8 cellular contexts compared by ENCODE assay signal in genomic region chr11:67409261-67409666, GRCh38. TPM values are rescaled to one million over a fixed set of nuclear protein-coding genes. Genes with fewer than 3 reads are reported as not detected.
DNase-seq lines count a peak whose midpoint lies in the region; ATAC-seq, FAIRE-seq and TF ChIP-seq lines count a peak whose summit lies in the region.

No MANE protein-coding gene starts in this region.

- H3K36me3 Mint-ChIP-seq in activated CD8-positive, alpha-beta memory T cell treated with anti-CD3 and anti-CD28 coated beads, Interleukin-2, amount 10 ng/mL, durations not matched to agents 7 days and 5 days, result peaks cover 49% of the 10 kb centered on the region
- peaks cover 0 to 8% of the 10 kb centered on the region in 2 donors for H3K36me3 Mint-ChIP-seq in naive B cell

- DNase-seq in activated CD8-positive, alpha-beta memory T cell treated with anti-CD3 and anti-CD28 coated beads, Interleukin-2, amount 10 ng/mL, durations not matched to agents 7 days and 5 days, result peak; percentile 95
- DNase-seq in naive B cell, result peak; percentile 74
- DNase-seq in RCC 7860 (ENCODE audit: low spot score), result no peak
- DNase-seq in retina, result no peak
- DNase-seq in NCI-H2081 (lab: John Stamatoyannopoulos, UW), result no peak

- H3K27ac Mint-ChIP-seq in activated CD8-positive, alpha-beta memory T cell treated with anti-CD3 and anti-CD28 coated beads, Interleukin-2, amount 10 ng/mL, durations not matched to agents 7 days and 5 days, result peak overlapping the region; percentile 92
- peak overlapping the region in 4 of 6 donors; percentile 62 to 96 (median 84) for H3K27ac Mint-ChIP-seq in naive B cell

- FAIRE-seq in RCC 7860 (lab: Jason Lieb, UNC), result no peak

- peak; percentile 56 for TF ChIP-seq POLR2A in GM10847 (IDR thresholded peaks at IDR 0.05; ENCODE audit: extremely low read depth, insufficient read length)

- peaks cover 72% of the 10 kb centered on the region for H3K4me1 Mint-ChIP-seq in activated CD8-positive, alpha-beta memory T cell treated with anti-CD3 and anti-CD28 coated beads, Interleukin-2, amount 10 ng/mL, durations not matched to agents 7 days and 5 days
- peaks cover 70 to 98% (median 91%) of the 10 kb centered on the region in 3 donors for H3K4me1 Mint-ChIP-seq in naive B cell

- no peaks in the 10 kb centered on the region for H3K9me3 Mint-ChIP-seq in activated CD8-positive, alpha-beta memory T cell treated with anti-CD3 and anti-CD28 coated beads, Interleukin-2, amount 10 ng/mL, durations not matched to agents 7 days and 5 days (ENCODE audit: low read depth)
- H3K9me3 Mint-ChIP-seq in naive B cell, result no peaks in the 10 kb centered on the region

- CTCF ChIA-PET in activated CD8-positive, alpha-beta memory T cell treated with anti-CD3 and anti-CD28 coated beads, Interleukin-2, amount 10 ng/mL, durations not matched to agents 7 days and 5 days (lab: Charles Lee), result interaction anchor here (1.0 to 3.5 kb wide), 8 partner anchors 10 to 96 kb away, joined by 3 to 34 read pairs (median 4); partner anchors contain the start of genes PITPNM1, PTPRCAP, RPS6KB2 and TMEM134

- no peaks in the 10 kb centered on the region for H3K27me3 Mint-ChIP-seq in activated CD8-positive, alpha-beta memory T cell treated with anti-CD3 and anti-CD28 coated beads, Interleukin-2, amount 10 ng/mL, durations not matched to agents 7 days and 5 days
- H3K27me3 Mint-ChIP-seq in naive B cell, result no peaks in the 10 kb centered on the region

- peak; percentile 46 for ATAC-seq in HG02981 (IDR thresholded peaks at IDR 0.05; ENCODE audit: unreplicated experiment)
- ATAC-seq in activated CD8-positive, alpha-beta memory T cell treated with anti-CD3 and anti-CD28 coated beads, Interleukin-2, amount 10 ng/mL, durations not matched to agents 7 days and 5 days, result peak; percentile 67
- ATAC-seq in naive B cell (ENCODE audit: low read depth in 2 of 2), result peak; percentile 76 to 80
- no peak for ATAC-seq in GM21360 (IDR thresholded peaks at IDR 0.05; ENCODE audit: unreplicated experiment)

- peak overlapping the region; percentile 90 for H3K4me3 Mint-ChIP-seq in activated CD8-positive, alpha-beta memory T cell treated with anti-CD3 and anti-CD28 coated beads, Interleukin-2, amount 10 ng/mL, durations not matched to agents 7 days and 5 days
- peak overlapping the region; percentile 80 to 98 (median 94) for H3K4me3 Mint-ChIP-seq in naive B cell

RNA-seq across cellular contexts. Expression of gene TBC1D10C, which starts 5.4 kb away (rescaled TPM):
- total RNA-seq in activated CD8-positive, alpha-beta memory T cell treated with anti-CD3 and anti-CD28 coated beads, Interleukin-2, amount 10 ng/mL, durations not matched to agents 7 days and 5 days, result 100 to 1,000 TPM; 278 to 312 TPM
- 100 to 1,000 TPM; 190 to 304 (median 239) TPM for polyA plus RNA-seq in naive B cell (ENCODE audit: low read depth in 6 of 6)

RNA-seq across cellular contexts. Expression of gene CARNS1, which starts 6.2 kb away (rescaled TPM):
- 1 to 10 TPM; 1.3 TPM for total RNA-seq in activated CD8-positive, alpha-beta memory T cell treated with anti-CD3 and anti-CD28 coated beads, Interleukin-2, amount 10 ng/mL, durations not matched to agents 7 days and 5 days
- polyA plus RNA-seq in naive B cell (ENCODE audit: low read depth in 6 of 6), result 1 to 10 TPM in 5 of 6 donors, under 1 TPM in 1; 0.80 to 2.9 (median 1.7) TPM

RNA-seq across cellular contexts. Expression of gene PPP1CA, which starts 7.6 kb away (rescaled TPM):
- total RNA-seq in activated CD8-positive, alpha-beta memory T cell treated with anti-CD3 and anti-CD28 coated beads, Interleukin-2, amount 10 ng/mL, durations not matched to agents 7 days and 5 days, result 100 to 1,000 TPM; 309 to 360 TPM
- 100 to 1,000 TPM; 492 to 795 (median 530) TPM for polyA plus RNA-seq in naive B cell (ENCODE audit: low read depth in 6 of 6)

RNA-seq across cellular contexts. Expression of gene RAD9A, which starts 17.5 kb away (rescaled TPM):
- total RNA-seq in activated CD8-positive, alpha-beta memory T cell treated with anti-CD3 and anti-CD28 coated beads, Interleukin-2, amount 10 ng/mL, durations not matched to agents 7 days and 5 days, result 10 to 100 TPM; 49.6 to 80.5 TPM
- polyA plus RNA-seq in naive B cell (ENCODE audit: low read depth in 6 of 6), result 10 to 100 TPM in 4 of 6 donors, 1 to 10 TPM in 2; 6.7 to 17.5 (median 11.0) TPM

RNA-seq across cellular contexts. Expression of gene RPS6KB2, which starts 19.0 kb away (rescaled TPM):
- total RNA-seq in activated CD8-positive, alpha-beta memory T cell treated with anti-CD3 and anti-CD28 coated beads, Interleukin-2, amount 10 ng/mL, durations not matched to agents 7 days and 5 days, result 10 to 100 TPM; 63.3 to 65.0 TPM
- polyA plus RNA-seq in naive B cell (ENCODE audit: low read depth in 6 of 6), result 10 to 100 TPM; 37.9 to 54.7 (median 50.0) TPM

Comparison
In these comparisons a context has a peak if more than half of its experiments do, and no peak if none do; other contexts are left out.
1. DNase-seq: peak in activated CD8-positive, alpha-beta memory T cell treated with anti-CD3 and anti-CD28 coated beads, Interleukin-2, amount 10 ng/mL, durations not matched to agents 7 days and 5 days (single experiment) and naive B cell (single experiment); none in RCC 7860 (single experiment), retina (single experiment) and NCI-H2081 (0 of 2).